8 cellular contexts compared by ENCODE assay signal in the genomic region with DNA sequence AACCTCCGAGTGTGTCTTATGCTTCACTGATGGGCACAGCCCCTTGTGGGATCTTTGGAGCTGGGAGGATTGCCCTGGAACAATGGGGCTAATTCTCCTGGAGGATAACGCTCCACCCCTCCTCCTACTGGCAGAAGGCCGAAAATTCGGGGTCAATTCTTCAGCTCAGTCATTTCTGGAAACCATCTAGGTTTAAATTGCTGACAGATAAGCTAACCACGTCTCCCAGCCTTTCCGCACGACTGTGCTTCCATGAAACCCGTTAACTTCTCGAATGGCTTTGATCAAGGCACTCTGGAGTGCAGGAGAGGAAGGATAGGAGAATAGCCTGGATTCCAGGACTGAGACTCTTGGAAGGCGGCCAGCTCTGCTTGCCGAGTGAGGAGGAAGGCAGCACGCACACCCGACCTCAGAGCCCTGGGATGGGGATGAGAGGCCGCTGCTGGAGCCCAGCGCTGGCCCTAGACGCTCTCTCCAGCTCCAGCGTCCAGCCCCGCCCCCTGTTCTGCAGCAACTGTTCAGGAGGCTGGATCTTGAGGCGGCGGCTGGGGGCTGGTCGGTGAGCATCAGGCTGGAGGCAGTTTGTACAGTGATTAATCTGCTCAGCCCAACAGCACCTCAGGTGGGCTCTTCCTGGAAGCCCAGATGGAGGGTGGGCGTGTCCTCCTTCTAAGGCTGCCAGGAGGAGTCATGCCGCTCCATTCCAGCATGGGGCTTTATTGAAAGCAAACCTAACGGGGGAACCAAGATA.
DNase-seq lines count a peak whose midpoint lies in the region; ATAC-seq and TF ChIP-seq lines count a peak whose summit lies in the region.
"Had no signal": no experiment of that assay in that cellular context is flagged by ENCODE, and none has a peak within 500 bp of the region (broad histone marks: within the 10 kb centered on the region; RNA-seq: fewer than 3 reads in every experiment).

No MANE protein-coding gene starts in this region.

- H3K9me3 Mint-ChIP-seq in CD4-positive, alpha-beta memory T cell = peaks cover 0 to 2% (median 0%) of the 10 kb centered on the region in 8 donors

- intact Hi-C loops in body of pancreas (cut with DNase I) = no loop called here
- intact Hi-C loops in CD4-positive, alpha-beta memory T cell (cut with micrococcal nuclease) = no loop called here

- no peak for TF ChIP-seq EP300 in upper lobe of left lung (IDR thresholded peaks at IDR 0.05)

- H3K4me1 Mint-ChIP-seq in CD4-positive, alpha-beta memory T cell = peaks cover 0 to 3% (median 0%) of the 10 kb centered on the region in 4 donors

- H3K27me3 ChIP-seq in body of pancreas (no peaks in the 10 kb centered on the region), upper lobe of left lung (no peaks in the 10 kb centered on the region)
- no peaks in the 10 kb centered on the region for H3K27me3 ChIP-seq in CD4-positive, alpha-beta memory T cell (ENCODE audit: insufficient read depth, low read length)
- H3K27me3 ChIP-seq: gastrocnemius medialis had no signal

- TF ChIP-seq POLR2A in body of pancreas (IDR thresholded peaks at IDR 0.05) = no peak
- no peak for TF ChIP-seq POLR2A in upper lobe of left lung (IDR thresholded peaks at IDR 0.05)

- ATAC-seq in body of pancreas (peak; percentile 35), upper lobe of left lung (ENCODE audit: low FRiP score in 2 of 2) (peak; percentile 16 to 80), GM21367 (IDR thresholded peaks at IDR 0.05; ENCODE audit: unreplicated experiment) (no peak)

- H3K27ac Mint-ChIP-seq in CD4-positive, alpha-beta memory T cell = no peak overlapping the region

- H3K4me3 Mint-ChIP-seq in CD4-positive, alpha-beta memory T cell = peak overlapping the region in 1 of 8 donors; percentile 5

- DNase-seq in NCI-H146 treated with DMSO at 0.1 percent for 48 hours (lab: John Stamatoyannopoulos, UW; ENCODE audit: unreplicated experiment) (peak; percentile 78), body of pancreas (peak; percentile 24 to 59 (median 54)), kidney tubule cell (ENCODE audit: low spot score) (peak; percentile 81), upper lobe of left lung (peak in 1 of 2 donors; percentile 70)
- no peak for DNase-seq in stimulated activated CD4-positive, alpha-beta T cell treated with anti-CD3 and anti-CD28 coated beads, Interleukin-4, amount 100 ng/mL, for 4 hours
- DNase-seq in CD4-positive, alpha-beta memory T cell = no peak

- H3K27ac ChIP-seq in body of pancreas (peak overlapping the region in 1 of 4 donors; percentile 12), upper lobe of left lung (no peak overlapping the region)
- H3K27ac ChIP-seq in CD4-positive, alpha-beta memory T cell (ENCODE audit: low read depth, low read length) = no peak overlapping the region
- H3K27ac ChIP-seq: gastrocnemius medialis had no signal

- H3K4me1 ChIP-seq in body of pancreas (peaks cover 10% of the 10 kb centered on the region), upper lobe of left lung (peaks cover 0 to 12% (median 2%) of the 10 kb centered on the region in 4 donors)
- no peaks in the 10 kb centered on the region for H3K4me1 ChIP-seq in CD4-positive, alpha-beta memory T cell (ENCODE audit: insufficient read depth, low read length)

- H3K9me3 ChIP-seq in body of pancreas (no peaks in the 10 kb centered on the region), upper lobe of left lung (no peaks in the 10 kb centered on the region)
- no peaks in the 10 kb centered on the region for H3K9me3 ChIP-seq in CD4-positive, alpha-beta memory T cell (ENCODE audit: control insufficient read depth in 1 of 2, low read length in 2 of 2)
- H3K9me3 ChIP-seq: gastrocnemius medialis had no signal

- H3K36me3 Mint-ChIP-seq in CD4-positive, alpha-beta memory T cell = no peaks in the 10 kb centered on the region

- no peak for TF ChIP-seq CTCF in body of pancreas (IDR thresholded peaks at IDR 0.05)
- no peak for TF ChIP-seq CTCF in upper lobe of left lung (IDR thresholded peaks at IDR 0.05)

- 27 to 39% methylated on average over 12 to 24 of the region's 24 CpGs for WGBS in body of pancreas, 2 donors
- WGBS in upper lobe of left lung, 2 donors = 31 to 44% methylated on average over 12 to 24 of the region's 24 CpGs

- POLR2A ChIA-PET in CD4-positive, alpha-beta memory T cell (lab: Charles Lee; ENCODE audit: partially characterized antibody) = no interaction called here

- CTCF ChIA-PET in CD4-positive, alpha-beta memory T cell (lab: Charles Lee; ENCODE audit: partially characterized antibody) = no interaction called here

- H3K4me3 ChIP-seq in body of pancreas (no peak overlapping the region), upper lobe of left lung (no peak overlapping the region)
- H3K4me3 ChIP-seq in CD4-positive, alpha-beta memory T cell (ENCODE audit: low read length in 2 of 2) = no peak overlapping the region

- H3K36me3 ChIP-seq in body of pancreas (replicated peaks in 1 of 2; ENCODE audit: insufficient read depth in 1 of 2, low read depth in 2 of 2) = no peaks in the 10 kb centered on the region
- no peaks in the 10 kb centered on the region for H3K36me3 ChIP-seq in upper lobe of left lung
- H3K36me3 ChIP-seq in CD4-positive, alpha-beta memory T cell (ENCODE audit: insufficient read depth, low read length) = no peaks in the 10 kb centered on the region
- H3K36me3 ChIP-seq: gastrocnemius medialis had no signal

- peaks cover 3 to 7% of the 10 kb centered on the region in 2 donors for H3K27me3 Mint-ChIP-seq in CD4-positive, alpha-beta memory T cell

Comparison
In these comparisons a context has a peak if more than half of its experiments do, and no peak if none do; other contexts are left out.
1. DNase-seq: peak in NCI-H146 treated with DMSO at 0.1 percent for 48 hours (single experiment), body of pancreas (4 of 4) and kidney tubule cell (single experiment); none in stimulated activated CD4-positive, alpha-beta T cell treated with anti-CD3 and anti-CD28 coated beads, Interleukin-4, amount 100 ng/mL, for 4 hours (0 of 2) and CD4-positive, alpha-beta memory T cell (0 of 5).